13 cellular contexts compared by ENCODE assay signal in the genomic region with DNA sequence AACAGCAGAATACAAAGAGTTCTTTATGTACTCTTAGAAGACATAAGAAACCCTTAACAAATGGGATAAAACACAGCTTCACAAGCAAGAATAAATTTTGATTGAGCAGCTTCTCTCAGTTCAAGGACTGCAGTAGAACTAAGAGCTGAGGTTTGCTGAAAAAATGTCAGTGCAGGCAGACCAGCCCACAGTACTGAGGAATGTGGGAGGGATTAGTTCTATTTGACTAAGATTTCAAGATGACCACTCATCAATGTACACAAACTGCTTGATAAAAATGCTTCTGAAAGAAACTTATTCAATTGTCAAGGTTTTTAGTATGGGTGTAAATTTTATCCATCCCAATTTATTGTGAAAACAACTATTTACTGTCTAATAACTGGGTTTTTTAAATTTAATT.
A peak's percentile ranks its signal among the peaks of the same experiment; 100 is the strongest.
DNase-seq lines count a peak whose midpoint lies in the region; ATAC-seq, FAIRE-seq and TF ChIP-seq lines count a peak whose summit lies in the region.
"Had no signal": no experiment of that assay in that cellular context is flagged by ENCODE, and none has a peak within 500 bp of the region (broad histone marks: within the 10 kb centered on the region; RNA-seq: fewer than 3 reads in every experiment).

No MANE protein-coding gene starts in this region.

- TF ChIP-seq POLR2A in H54 (IDR thresholded peaks at IDR 0.05; ENCODE audit: low read depth, low read length), result no peak

- H2BK12ac ChIP-seq in mesenchymal stem cell (ENCODE audit: low read length in 2 of 2), result no peak overlapping the region

- no peak overlapping the region for H4K8ac ChIP-seq in mesenchymal stem cell (ENCODE audit: low read length)

- H3K9me3 ChIP-seq in mesenchymal stem cell (ENCODE audit: control insufficient read depth, low read length), result no peaks in the 10 kb centered on the region
- H3K9me3 ChIP-seq: BLaER1 had no signal

- no peaks in the 10 kb centered on the region for H3K4me1 ChIP-seq in mesenchymal stem cell (ENCODE audit: control insufficient read depth, insufficient read depth, low read depth, low read length)
- H3K4me1 ChIP-seq: BLaER1 had no signal

- H3K9ac ChIP-seq in mesenchymal stem cell (ENCODE audit: low read length), result no peak overlapping the region
- H3K9ac ChIP-seq: BLaER1 had no signal

- H3K27ac ChIP-seq in mesenchymal stem cell (ENCODE audit: low read length, poor library complexity, severe bottlenecking), result no peak overlapping the region
- H3K27ac ChIP-seq: BLaER1 had no signal

- no peak for ATAC-seq in HG02981 (IDR thresholded peaks at IDR 0.05; ENCODE audit: unreplicated experiment)
- no peak for ATAC-seq in GM21737 (IDR thresholded peaks at IDR 0.05; ENCODE audit: unreplicated experiment)

- in situ Hi-C loops in astrocyte of the spinal cord (cut with HindIII; ENCODE audit: low sequenced_read_pairs), result no loop called here

- H3K14ac ChIP-seq in mesenchymal stem cell (ENCODE audit: low read length in 2 of 2), result no peak overlapping the region

- H3K36me3 ChIP-seq in mesenchymal stem cell (ENCODE audit: control insufficient read depth in 1 of 2, insufficient read depth in 2 of 2, low read depth in 1 of 2, low read length in 2 of 2), result no peaks in the 10 kb centered on the region
- H3K36me3 ChIP-seq: BLaER1 had no signal

- H4K91ac ChIP-seq in mesenchymal stem cell (ENCODE audit: low read length), result no peak overlapping the region

- H3K4me3 ChIP-seq in astrocyte of the spinal cord (ENCODE audit: low read depth, low read length) (no peak overlapping the region), mesenchymal stem cell (ENCODE audit: insufficient read depth in 1 of 2, low read depth in 1 of 2, low read length in 2 of 2) (no peak overlapping the region)
- H3K4me3 ChIP-seq: BLaER1 had no signal

- no peak overlapping the region for H2AFZ ChIP-seq in mesenchymal stem cell (ENCODE audit: low read depth, low read length)

- H3K23ac ChIP-seq in mesenchymal stem cell (ENCODE audit: low read length in 2 of 2), result no peak overlapping the region

- no peak overlapping the region for H3K4me2 ChIP-seq in mesenchymal stem cell (ENCODE audit: low read length, poor library complexity, severe bottlenecking)
- H3K4me2 ChIP-seq: BLaER1 had no signal

- H2AK5ac ChIP-seq in mesenchymal stem cell (ENCODE audit: low read length, severe bottlenecking), result no peak overlapping the region

- DNase-seq in AG08396 (ENCODE audit: low spot score) (peak; percentile 19), HK-2 (ENCODE audit: unreplicated experiment) (peak; percentile 25), astrocyte of the spinal cord (ENCODE audit: low read depth, low spot score) (peak; percentile 52), mesenchymal stem cell (peak; percentile 52), germinal center (ENCODE audit: low spot score) (no peak), H54 (ENCODE audit: insufficient read length, low spot score) (no peak)
- DNase-seq: activated CD4-positive, alpha-beta T cell treated with anti-CD3 and anti-CD28 coated beads, Interleukin-2, amount 50 U/mL, for 4 hours; amniotic stem cell; NCI-H2081 treated with DMSO at 0.1 percent for 48 hours; stimulated activated CD4-positive, alpha-beta T cell treated with anti-CD3 and anti-CD28 coated beads, Interleukin-12 subunit alpha, Interleukin-12 subunit beta, amount 100 ng/mL, for 4 hours had no signal

- peaks cover 0 to 9% of the 10 kb centered on the region in 2 experiments for H3K27me3 ChIP-seq in mesenchymal stem cell (ENCODE audit: control insufficient read depth in 1 of 2, insufficient read depth in 1 of 2, low read length in 2 of 2)
- H3K27me3 ChIP-seq: BLaER1 had no signal

- H2BK15ac ChIP-seq in mesenchymal stem cell (ENCODE audit: low read depth, poor library complexity, severe bottlenecking), result no peak overlapping the region

- H2BK5ac ChIP-seq in mesenchymal stem cell (ENCODE audit: low read depth, low read length, poor library complexity, severe bottlenecking), result no peak overlapping the region

- TF ChIP-seq CTCF in astrocyte of the spinal cord (IDR thresholded peaks at IDR 0.05; ENCODE audit: low read depth, low read length), result no peak

- no peaks in the 10 kb centered on the region for H3K79me1 ChIP-seq in mesenchymal stem cell (replicated peaks; ENCODE audit: low read length, poor library complexity, severe bottlenecking)

- no peak overlapping the region for H2BK120ac ChIP-seq in mesenchymal stem cell (ENCODE audit: low read depth, low read length)

- no peak overlapping the region for H3K4ac ChIP-seq in mesenchymal stem cell (ENCODE audit: low read depth in 1 of 2, low read length in 2 of 2)

- no peak overlapping the region for H3K18ac ChIP-seq in mesenchymal stem cell (ENCODE audit: low read depth in 1 of 2, low read length in 2 of 2)

- no peak for FAIRE-seq in H54 (lab: Jason Lieb, UNC)

Comparison
In these comparisons a context has a peak if more than half of its experiments do, and no peak if none do; other contexts are left out.
1. DNase-seq: peak in AG08396 (single experiment), HK-2 (single experiment), astrocyte of the spinal cord (single experiment) and mesenchymal stem cell (single experiment); none in germinal center (single experiment) and H54 (single experiment).